Comparison of ENCODE assay signal across 25 cellular contexts in genomic region chr9:1311462-1312042, GRCh38.
DNase-seq lines count a peak whose midpoint lies in the region; ATAC-seq, FAIRE-seq and TF ChIP-seq lines count a peak whose summit lies in the region.
"Had no signal": no experiment of that assay in that cellular context is flagged by ENCODE, and none has a peak within 500 bp of the region (broad histone marks: within the 10 kb centered on the region; RNA-seq: fewer than 3 reads in every experiment).

No MANE protein-coding gene starts in this region.

- TF ChIP-seq RAD21 in GM12878 (IDR thresholded peaks at IDR 0.05; ENCODE audit: insufficient read depth, low read depth, low read length), result no peak

- H3K79me2 ChIP-seq in GM12878 (ENCODE audit: control insufficient read depth, insufficient read depth, low read length), result no peaks in the 10 kb centered on the region
- H3K79me2 ChIP-seq in osteoblast (ENCODE audit: insufficient read depth, low read length), result no peaks in the 10 kb centered on the region
- no peaks in the 10 kb centered on the region for H3K79me2 ChIP-seq in mammary epithelial cell (ENCODE audit: insufficient read depth, low read length)

- H3K27ac ChIP-seq in GM12878 (ENCODE audit: control insufficient read depth, insufficient read depth), result no peak overlapping the region
- no peak overlapping the region for H3K27ac ChIP-seq in osteoblast (ENCODE audit: low read depth, low read length)
- H3K27ac ChIP-seq in mammary epithelial cell (ENCODE audit: insufficient read depth, low read depth, low read length), result no peak overlapping the region
- H3K27ac ChIP-seq: BLaER1 had no signal

- dilution Hi-C loops in mammary epithelial cell (cut with HindIII; ENCODE audit: low sequenced_read_pairs), result no loop called here

- DNase-seq in GM13977 (ENCODE audit: low spot score) (peak; percentile 12), GM12878 (ENCODE audit: low read depth, low spot score) (no peak), osteoblast (ENCODE audit: insufficient read length, low spot score, missing footprints) (peak; percentile 13), mammary epithelial cell (no peak)
- no peak for DNase-seq in activated T-cell treated with anti-CD3 and anti-CD28 coated beads, Interleukin-2, amount 50 U/mL, for 1 hour
- DNase-seq: 8988T; ACHN; BE2C; C1 segment of cervical spinal cord; CD4-positive, alpha-beta memory T cell; CD4-positive, CD25-positive, alpha-beta regulatory T cell; CD8-positive, alpha-beta memory T cell; COR-L47; DMS 273 treated with DMSO at 0.1 percent for 48 hours; DMS153; DMS53; DMS79; DND-41; EL; GDM1 had no signal

- intact Hi-C loops in GM12878 (cut with micrococcal nuclease; ENCODE audit: unreplicated experiment) (loop anchor here (5.0 kb wide), 1 partner anchor 39 kb away; no protein-coding TSS in a partner anchor), mammary epithelial cell (cut with micrococcal nuclease) (no loop called here)

- in situ Hi-C loops in GM13977 (cut with MboI; ENCODE audit: low pct_unique_long_range_greater_than_20kb, low sequenced_read_pairs, unreplicated experiment) (no loop called here), GM12878 (cut with MboI) (no loop called here), mammary epithelial cell (cut with MboI; ENCODE audit: low sequenced_read_pairs in 2 of 2) (no loop called here)

- H3K27me3 ChIP-seq in GM12878 (replicated peaks in 1 of 2; ENCODE audit: control insufficient read depth in 2 of 2, insufficient read depth in 2 of 2, low read length in 1 of 2) (no peaks in the 10 kb centered on the region; a peak in 1 of 4 replicates), osteoblast (ENCODE audit: insufficient read depth, low read length) (no peaks in the 10 kb centered on the region), mammary epithelial cell (ENCODE audit: insufficient read depth, low read length) (no peaks in the 10 kb centered on the region)
- H3K27me3 ChIP-seq: BE2C, BLaER1 had no signal

- SMC1A ChIA-PET in GM12878 (lab: Charles Lee; ENCODE audit: uncharacterized antibody, unreplicated experiment), result interaction anchor here (0.8 to 1.8 kb wide), 12 partner anchors 10 to 268 kb away, joined by 3 to 9 read pairs (median 4); no protein-coding TSS in a partner anchor

- H3K9ac ChIP-seq in GM12878 (ENCODE audit: control insufficient read depth, insufficient read depth, low read length) (no peak overlapping the region), mammary epithelial cell (ENCODE audit: insufficient read depth, low read length) (no peak overlapping the region)
- H3K9ac ChIP-seq: BLaER1 had no signal

- no peak for TF ChIP-seq EP300 in GM12878 (IDR thresholded peaks at IDR 0.05; ENCODE audit: borderline replicate concordance in 1 of 2, control insufficient read depth in 1 of 2, low read depth in 2 of 2, low read length in 2 of 2)

- 0% methylated on average over 2 of the region's 2 CpGs for WGBS in GM12878 (ENCODE audit: insufficient coverage, insufficient replicate concordance, low lambda C conversion rate, missing lambda C conversion rate)
- WGBS in mammary epithelial cell (ENCODE audit: low coverage, missing lambda C conversion rate), result 30% methylated on average over 2 of the region's 2 CpGs

- H3K4me1 ChIP-seq in GM12878 (ENCODE audit: control insufficient read depth, insufficient read depth, low read length) (no peaks in the 10 kb centered on the region), osteoblast (ENCODE audit: insufficient read depth, low read length) (no peaks in the 10 kb centered on the region), mammary epithelial cell (ENCODE audit: insufficient read depth, low read length) (no peaks in the 10 kb centered on the region)
- H3K4me1 ChIP-seq: BE2C, BLaER1 had no signal

- BruUV-seq in GM12878 (replicated peaks; lab: Mats Ljungman, UMichigan) (no TSS peak), mammary epithelial cell (replicated peaks; lab: Mats Ljungman, UMichigan) (no TSS peak)

- POLR2A ChIA-PET in GM12878 (lab: Charles Lee), result interaction anchor here (0.8 to 1.6 kb wide), 3 partner anchors 10 to 41 kb away, joined by 3 to 5 read pairs (median 3); no protein-coding TSS in a partner anchor

- H3K4me2 ChIP-seq in GM12878 (ENCODE audit: control insufficient read depth, insufficient read depth) (no peak overlapping the region), osteoblast (ENCODE audit: insufficient read depth, low read length) (no peak overlapping the region), mammary epithelial cell (ENCODE audit: insufficient read depth, low read depth, low read length) (no peak overlapping the region)
- H3K4me2 ChIP-seq: BLaER1 had no signal

- CTCF ChIA-PET in GM12878 (lab: Yijun Ruan, JAX), result interaction anchor here (0.5 to 0.8 kb wide), 5 partner anchors 9 to 1426 kb away, joined by 3 to 5 read pairs (median 4); no protein-coding TSS in a partner anchor
- CTCF ChIA-PET in mammary epithelial cell (lab: Charles Lee; ENCODE audit: low non-redundant PET), result no interaction called here

- H2AFZ ChIP-seq in GM12878 (ENCODE audit: control insufficient read depth, low read depth, low read length) (no peak overlapping the region), osteoblast (ENCODE audit: low read length) (no peak overlapping the region), mammary epithelial cell (ENCODE audit: low read depth, low read length) (no peak overlapping the region)

- RAD21 ChIA-PET in GM12878 (lab: Charles Lee; ENCODE audit: unreplicated experiment), result interaction anchor here (0.6 to 1.8 kb wide), 7 partner anchors 33 to 149 kb away, joined by 3 to 7 read pairs (median 5); no protein-coding TSS in a partner anchor

- H4K20me1 ChIP-seq in GM12878 (ENCODE audit: control insufficient read depth, insufficient read depth), result no peaks in the 10 kb centered on the region
- H4K20me1 ChIP-seq in osteoblast (ENCODE audit: insufficient read depth, low read length), result no peaks in the 10 kb centered on the region
- H4K20me1 ChIP-seq in mammary epithelial cell (ENCODE audit: insufficient read depth, low read length), result no peaks in the 10 kb centered on the region
- H4K20me1 ChIP-seq: BLaER1 had no signal

- H3K36me3 ChIP-seq in GM12878 (ENCODE audit: control insufficient read depth in 2 of 2, insufficient read depth in 2 of 2, low read length in 1 of 2), result no peaks in the 10 kb centered on the region
- no peaks in the 10 kb centered on the region for H3K36me3 ChIP-seq in osteoblast (ENCODE audit: insufficient read depth, low read length)
- H3K36me3 ChIP-seq in mammary epithelial cell (ENCODE audit: insufficient read depth, low read length), result no peaks in the 10 kb centered on the region
- H3K36me3 ChIP-seq: BE2C, BLaER1 had no signal

- H3K9me3 ChIP-seq in GM12878 (replicated peaks; ENCODE audit: control insufficient read depth, insufficient read depth, low read length), result no peaks in the 10 kb centered on the region
- no peaks in the 10 kb centered on the region for H3K9me3 ChIP-seq in osteoblast (ENCODE audit: low read depth, low read length)
- H3K9me3 ChIP-seq in mammary epithelial cell (replicated peaks; ENCODE audit: insufficient read depth, low read length), result peaks cover 16% of the 10 kb centered on the region
- H3K9me3 ChIP-seq: BE2C had no signal

- no peak for TF ChIP-seq CTCF in GM13977 (IDR thresholded peaks at IDR 0.05; ENCODE audit: extremely low read depth, insufficient read depth, missing control alignments)
- TF ChIP-seq CTCF in GM12878 (IDR thresholded peaks at IDR 0.05 in 2 of 3, conservative IDR thresholded peaks at IDR 0.05 in 1 of 3; ENCODE audit: control insufficient read depth in 2 of 3, extremely low read depth in 1 of 3, insufficient read depth in 1 of 3, low read depth in 3 of 3, low read length in 3 of 3), result no peak
- TF ChIP-seq CTCF in osteoblast (IDR thresholded peaks at IDR 0.05; ENCODE audit: extremely low read depth, low read depth, low read length), result no peak
- no peak for TF ChIP-seq CTCF in mammary epithelial cell (conservative IDR thresholded peaks at IDR 0.05 in 1 of 2, IDR thresholded peaks at IDR 0.05 in 1 of 2; ENCODE audit: extremely low read depth in 1 of 2, insufficient read depth in 1 of 2, low read depth in 1 of 2, low read length in 2 of 2)

- H3K4me3 ChIP-seq in GM12878 (no peak overlapping the region), osteoblast (ENCODE audit: insufficient read depth, low read length) (no peak overlapping the region), mammary epithelial cell (replicated peaks in 1 of 3; ENCODE audit: insufficient read depth in 1 of 3, low read depth in 2 of 3, low read length in 3 of 3) (no peak overlapping the region)
- H3K4me3 ChIP-seq: BLaER1 had no signal

- TF ChIP-seq POLR2A in GM12878 (IDR thresholded peaks at IDR 0.05; ENCODE audit: low read depth, low read length), result no peak

- no peak for FAIRE-seq in GM12878 (lab: Jason Lieb, UNC)
- FAIRE-seq: A204.1, GM18507, GM19239 had no signal

- ATAC-seq in GM12878 (peak; percentile 83), GM21717 (IDR thresholded peaks at IDR 0.05; ENCODE audit: unreplicated experiment) (no peak)

TF ChIP-seq in GM12878, 131 proteins besides CTCF, POLR2A, EP300 and RAD21:
- TF ChIP-seq MTA2 (IDR thresholded peaks at IDR 0.05; ENCODE audit: low read depth), result 0 out of 2 replicates have a peak, but pooled peaks have one; percentile 20
- peak; percentile 44; the same call in 1 of the 2 replicates for TF ChIP-seq IKZF1 (conservative IDR thresholded peaks at IDR 0.05)
- peak; percentile 19 to 27; a peak in 1 of 4 replicates for TF ChIP-seq IKZF2 (IDR thresholded peaks at IDR 0.05)
- no peak for TF ChIP-seq STAT3 (IDR thresholded peaks at IDR 0.05; ENCODE audit: low read depth, low read length)

Comparison
In these comparisons a context has a peak if more than half of its experiments do, and no peak if none do; other contexts are left out.
1. DNase-seq: peak in GM13977 (single experiment) and osteoblast (single experiment); none in GM12878 (single experiment), activated T-cell treated with anti-CD3 and anti-CD28 coated beads, Interleukin-2, amount 50 U/mL, for 1 hour (single experiment) and mammary epithelial cell (single experiment).